In genomic region chr11:126408901-126409670, GRCh38 we compare ENCODE assay signal across 18 cellular contexts.
"Had no signal": no experiment of that assay in that cellular context is flagged by ENCODE, and none has a peak within 500 bp of the region (broad histone marks: within the 10 kb centered on the region; RNA-seq: fewer than 3 reads in every experiment).

No MANE protein-coding gene starts in this region.

- H3K4me3 ChIP-seq: cardiac muscle cell, ovary, psoas muscle, right lobe of liver, thoracic aorta had no signal

- H3K27me3 ChIP-seq: cardiac muscle cell, foreskin keratinocyte, ovary, right lobe of liver had no signal

- H3K36me3 Mint-ChIP-seq: activated naive CD8-positive, alpha-beta T cell treated with anti-CD3 and anti-CD28 coated beads for 36 hours had no signal

- H3K4me3 Mint-ChIP-seq: activated CD4-positive, alpha-beta T cell treated with anti-CD3 and anti-CD28 coated beads, Interleukin-2, amount 10 ng/mL, durations not matched to agents 7 days and 5 days; activated naive CD8-positive, alpha-beta T cell treated with anti-CD3 and anti-CD28 coated beads for 36 hours; effector memory CD8-positive, alpha-beta T cell; mesothelial cell of epicardium; T-helper 2 cell treated with Interferon-gamma antibody and Interleukin-4, amounts not matched to agents 5 μg/mL and 100 μg/mL, for 36 hours had no signal

- H3K4me1 ChIP-seq: psoas muscle, right lobe of liver had no signal

- ATAC-seq: effector memory CD8-positive, alpha-beta T cell; foreskin keratinocyte; psoas muscle; right lobe of liver had no signal

- H3K27ac ChIP-seq: cardiac muscle cell, foreskin keratinocyte, ovary, psoas muscle, right lobe of liver, thoracic aorta had no signal

- H3K4me1 Mint-ChIP-seq: activated CD4-positive, alpha-beta T cell treated with anti-CD3 and anti-CD28 coated beads, Interleukin-2, amount 10 ng/mL, durations not matched to agents 7 days and 5 days; activated naive CD8-positive, alpha-beta T cell treated with anti-CD3 and anti-CD28 coated beads for 36 hours had no signal

- H3K27me3 Mint-ChIP-seq: activated CD4-positive, alpha-beta T cell treated with anti-CD3 and anti-CD28 coated beads, Interleukin-2, amount 10 ng/mL, durations not matched to agents 7 days and 5 days; activated naive CD8-positive, alpha-beta T cell treated with anti-CD3 and anti-CD28 coated beads for 36 hours; effector memory CD8-positive, alpha-beta T cell had no signal

- DNase-seq: activated CD4-positive, alpha-beta T cell treated with anti-CD3 and anti-CD28 coated beads, Interleukin-2, amount 10 ng/mL, durations not matched to agents 7 days and 5 days; activated CD4-positive, CD25-positive, alpha-beta regulatory T cell; activated gamma-delta T cell treated with Interleukin-2 at 50 U/mL for 16 hours; activated naive CD8-positive, alpha-beta T cell treated with anti-CD3 and anti-CD28 coated beads for 36 hours; amniotic stem cell; effector memory CD8-positive, alpha-beta T cell; foreskin keratinocyte; hypothalamus; right lobe of liver; small intestine; stimulated activated CD4-positive, alpha-beta T cell treated with anti-CD3 and anti-CD28 coated beads, Interleukin-4, amount 100 ng/mL, for 1 hour; SW 1271 had no signal

- H3K9me3 ChIP-seq: ovary, psoas muscle, right lobe of liver, thoracic aorta had no signal

- H3K36me3 ChIP-seq: ovary had no signal

- H3K27ac Mint-ChIP-seq: activated CD4-positive, alpha-beta T cell treated with anti-CD3 and anti-CD28 coated beads, Interleukin-2, amount 10 ng/mL, durations not matched to agents 7 days and 5 days; activated naive CD8-positive, alpha-beta T cell treated with anti-CD3 and anti-CD28 coated beads for 36 hours; mesothelial cell of epicardium; T-helper 2 cell treated with Interferon-gamma antibody and Interleukin-4, amounts not matched to agents 5 μg/mL and 100 μg/mL, for 36 hours had no signal
